In genomic region chr6:30530013-30530412, GRCh38 we compare ENCODE assay signal across 1 cellular context.
TF ChIP-seq lines count a peak whose summit lies in the region.

No MANE protein-coding gene starts in this region.

TF ChIP-seq in HepG2, 621 proteins besides CTCF, POLR2A, EP300 and RAD21 (continued from another document):
- TF ChIP-seq SIX1 (CRISPR knock-in tag; IDR thresholded peaks at IDR 0.05; ENCODE audit: borderline replicate concordance) = peak; percentile 83; the same call in 1 of the 2 replicates
- TF ChIP-seq MXI1 (IDR thresholded peaks at IDR 0.05; ENCODE audit: borderline replicate concordance, low read depth, low read length) = no peak
- TF ChIP-seq RXRA (CRISPR knock-in tag; IDR thresholded peaks at IDR 0.05) = no peak
- TF ChIP-seq SMARCE1 (IDR thresholded peaks at IDR 0.05; ENCODE audit: borderline replicate concordance) = no peak
- no peak for TF ChIP-seq MBD4 (IDR thresholded peaks at IDR 0.05; ENCODE audit: borderline replicate concordance, low read length)
- TF ChIP-seq FOXP4 (CRISPR knock-in tag; IDR thresholded peaks at IDR 0.05) = peak; percentile 37; the same call in 1 of the 2 replicates
- 0 out of 2 replicates have a peak, but pooled peaks have one; percentile 38 for TF ChIP-seq SIX4 (CRISPR knock-in tag; IDR thresholded peaks at IDR 0.05)
- TF ChIP-seq FOXP1 (IDR thresholded peaks at IDR 0.05) = no peak
- 0 out of 2 replicates have a peak, but pooled peaks have one; percentile 52 for TF ChIP-seq FOXP1 (CRISPR knock-in tag; IDR thresholded peaks at IDR 0.05)
- TF ChIP-seq YEATS2 (CRISPR knock-in tag; IDR thresholded peaks at IDR 0.05; ENCODE audit: borderline replicate concordance) = 0 out of 2 replicates have a peak, but pooled peaks have one; percentile 34
- peak; percentile 12; the same call in 1 of the 2 replicates for TF ChIP-seq HNF4A (CRISPR knock-in tag; IDR thresholded peaks at IDR 0.05)
- TF ChIP-seq ZNF317 (CRISPR knock-in tag; IDR thresholded peaks at IDR 0.05) = 0 out of 2 replicates have a peak, but pooled peaks have one; percentile 17
- TF ChIP-seq TFE3 (CRISPR knock-in tag; IDR thresholded peaks at IDR 0.05) = 0 out of 2 replicates have a peak, but pooled peaks have one; percentile 42
- TF ChIP-seq ZMAT3 (CRISPR knock-in tag; conservative IDR thresholded peaks at IDR 0.05) = 0 out of 2 replicates have a peak, but pooled peaks have one; percentile 53
- TF ChIP-seq XRCC5 (optimal IDR thresholded peaks at IDR 0.05; ENCODE audit: low read length) = no peak
- TF ChIP-seq ZNF503 (CRISPR knock-in tag; IDR thresholded peaks at IDR 0.05) = 0 out of 2 replicates have a peak, but pooled peaks have one; percentile 23
- TF ChIP-seq ZNF275 (CRISPR knock-in tag; IDR thresholded peaks at IDR 0.05; ENCODE audit: borderline replicate concordance) = no peak
- TF ChIP-seq GABPA (IDR thresholded peaks at IDR 0.05; ENCODE audit: low read depth, low read length) = no peak
- TF ChIP-seq GABPA (CRISPR knock-in tag; IDR thresholded peaks at IDR 0.05; ENCODE audit: low read depth) = peak; percentile 26; the same call in 1 of the 2 replicates
- TF ChIP-seq TARDBP (CRISPR knock-in tag; IDR thresholded peaks at IDR 0.05) = peak; percentile 45; the same call in 1 of the 2 replicates
- TF ChIP-seq ZNF644 (CRISPR knock-in tag; IDR thresholded peaks at IDR 0.05; ENCODE audit: low read depth) = 0 out of 2 replicates have a peak, but pooled peaks have one; percentile 3
TF ChIP-seq in HepG2: peak in this region for 40.
